Comparison of ENCODE assay signal across 7 cellular contexts in genomic region chr1:45414746-45415145, GRCh38.
"Had no signal": no experiment of that assay in that cellular context is flagged by ENCODE, and none has a peak within 500 bp of the region (broad histone marks: within the 10 kb centered on the region; RNA-seq: fewer than 3 reads in every experiment).

No MANE protein-coding gene starts in this region.

- H3K27ac Mint-ChIP-seq: GM23338, H9, HFFc6 had no signal

- H3K9me3 Mint-ChIP-seq: GM23338, H9, HFFc6 had no signal

- H3K4me3 ChIP-seq: GM23338 had no signal

- ATAC-seq: GM23338, HepG2 had no signal

- H3K27ac ChIP-seq: HL-60 had no signal

- DNase-seq: H9, HCEC 1CT, HFFc6, KBM-7 had no signal

- H3K4me3 Mint-ChIP-seq: GM23338, H9, HFFc6 had no signal
